10 cellular contexts compared by ENCODE assay signal in genomic region chr4:1191621-1192020, GRCh38. TPM values are rescaled to one million over a fixed set of nuclear protein-coding genes. Genes with fewer than 3 reads are reported as not detected.
DNase-seq lines count a peak whose midpoint lies in the region; FAIRE-seq and TF ChIP-seq lines count a peak whose summit lies in the region.
"Had no signal": no experiment of that assay in that cellular context is flagged by ENCODE, and none has a peak within 500 bp of the region (broad histone marks: within the 10 kb centered on the region; RNA-seq: fewer than 3 reads in every experiment).

No MANE protein-coding gene starts in this region.

- H3K27ac ChIP-seq in brain microvascular endothelial cell: peak overlapping the region; percentile 60
- H3K27ac ChIP-seq in liver (ENCODE audit: low read depth in 1 of 2, low read length in 2 of 2): peak overlapping the region; percentile 86 to 93
- H3K27ac ChIP-seq in small intestine (ENCODE audit: low read depth in 1 of 2, low read length in 1 of 2): peak overlapping the region in 1 of 2 donors; percentile 87

- WGBS in liver: 79% methylated on average over 5 of the region's 5 CpGs
- 39 to 72% (median 70%) methylated on average over 5 of the region's 5 CpGs for WGBS in small intestine, 3 donors

- no peaks in the 10 kb centered on the region for H3K9me3 Mint-ChIP-seq in HFFc6
- no peaks in the 10 kb centered on the region for H3K9me3 Mint-ChIP-seq in activated T-helper 1 cell treated with anti-CD3 and anti-CD28 coated beads, Interleukin-12 subunit alpha, Interleukin-12 subunit beta, Interleukin-2, Interleukin-4 antibody, amounts not matched to agents 30 ng/mL and 10 ng/mL and 1 ng/mL, durations not matched to agents 14 hours and 24 hours and 36 hours
- no peaks in the 10 kb centered on the region for H3K9me3 Mint-ChIP-seq in activated naive CD4-positive, alpha-beta T cell treated with anti-CD3 and anti-CD28 coated beads for 36 hours

- H3K27me3 ChIP-seq in brain microvascular endothelial cell (replicated peaks) (no peaks in the 10 kb centered on the region), liver (ENCODE audit: control insufficient read depth in 4 of 4, insufficient read depth in 4 of 4, low read length in 3 of 4) (no peaks in the 10 kb centered on the region), small intestine (ENCODE audit: control insufficient read depth in 2 of 2, insufficient read depth in 2 of 2, low read length in 2 of 2) (no peaks in the 10 kb centered on the region)

- CTCF ChIA-PET in activated naive CD4-positive, alpha-beta T cell treated with anti-CD3 and anti-CD28 coated beads for 36 hours (lab: Charles Lee): no interaction called here

- no peak for DNase-seq in HFFc6
- DNase-seq in brain microvascular endothelial cell: no peak
- DNase-seq in stimulated activated CD8-positive, alpha-beta memory T cell treated with anti-CD3 and anti-CD28 coated beads, Interleukin-4, amount 100 ng/mL, for 48 hours: peak; percentile 20
- DNase-seq in KBM-7: no peak
- no peak for DNase-seq in activated T-helper 1 cell treated with anti-CD3 and anti-CD28 coated beads, Interleukin-12 subunit alpha, Interleukin-12 subunit beta, Interleukin-2, Interleukin-4 antibody, amounts not matched to agents 30 ng/mL and 10 ng/mL and 1 ng/mL, durations not matched to agents 14 hours and 24 hours and 36 hours (ENCODE audit: low spot score)
- no peak for DNase-seq in small intestine
- no peak for DNase-seq in activated naive CD4-positive, alpha-beta T cell treated with anti-CD3 and anti-CD28 coated beads for 36 hours
- DNase-seq: activated CD8-positive, alpha-beta T cell treated with anti-CD3 and anti-CD28 coated beads, Interleukin-2, amount 10 ng/mL, durations not matched to agents 7 days and 5 days; SHP77 had no signal

- peaks cover 49% of the 10 kb centered on the region for H3K4me1 Mint-ChIP-seq in HFFc6 (ENCODE audit: low read depth)
- H3K4me1 Mint-ChIP-seq in activated T-helper 1 cell treated with anti-CD3 and anti-CD28 coated beads, Interleukin-12 subunit alpha, Interleukin-12 subunit beta, Interleukin-2, Interleukin-4 antibody, amounts not matched to agents 30 ng/mL and 10 ng/mL and 1 ng/mL, durations not matched to agents 14 hours and 24 hours and 36 hours (ENCODE audit: low read depth): peaks cover 9% of the 10 kb centered on the region
- H3K4me1 Mint-ChIP-seq in activated naive CD4-positive, alpha-beta T cell treated with anti-CD3 and anti-CD28 coated beads for 36 hours (ENCODE audit: low read depth): peaks cover 7% of the 10 kb centered on the region

- TF ChIP-seq CTCF in HFFc6 (IDR thresholded peaks at IDR 0.05) (no peak), brain microvascular endothelial cell (IDR thresholded peaks at IDR 0.05; ENCODE audit: low read depth, low read length, missing control alignments) (no peak), liver (IDR thresholded peaks at IDR 0.05; ENCODE audit: low read depth, low read length, missing input control) (no peak)

- FAIRE-seq in small intestine (lab: Jason Lieb, UNC): no peak

- in situ Hi-C loops in brain microvascular endothelial cell (cut with HindIII; ENCODE audit: low pct_ligation_motif_present, low sequenced_read_pairs): loop anchor here (5.0 kb wide), 1 partner anchor 41 kb away; no protein-coding TSS in a partner anchor
- in situ Hi-C loops in KBM-7 (cut with MboI; ENCODE audit: low pct_unique_long_range_greater_than_20kb, low sequenced_read_pairs): no loop called here

- H3K27ac Mint-ChIP-seq in HFFc6: peak overlapping the region; percentile 95
- no peak overlapping the region for H3K27ac Mint-ChIP-seq in activated T-helper 1 cell treated with anti-CD3 and anti-CD28 coated beads, Interleukin-12 subunit alpha, Interleukin-12 subunit beta, Interleukin-2, Interleukin-4 antibody, amounts not matched to agents 30 ng/mL and 10 ng/mL and 1 ng/mL, durations not matched to agents 14 hours and 24 hours and 36 hours
- no peak overlapping the region for H3K27ac Mint-ChIP-seq in activated naive CD4-positive, alpha-beta T cell treated with anti-CD3 and anti-CD28 coated beads for 36 hours
- H3K27ac Mint-ChIP-seq: activated CD8-positive, alpha-beta T cell treated with anti-CD3 and anti-CD28 coated beads, Interleukin-2, amount 10 ng/mL, durations not matched to agents 7 days and 5 days had no signal

- H3K4me3 ChIP-seq in brain microvascular endothelial cell (ENCODE audit: low read depth, low read length): no peak overlapping the region
- no peak overlapping the region for H3K4me3 ChIP-seq in liver (ENCODE audit: low read depth in 1 of 3, low read length in 3 of 3)
- H3K4me3 ChIP-seq in small intestine (ENCODE audit: low read depth in 1 of 2, low read length in 2 of 2): no peak overlapping the region

- H3K4me1 ChIP-seq in liver (ENCODE audit: control insufficient read depth in 4 of 4, insufficient read depth in 4 of 4, low read length in 3 of 4): peaks cover 11 to 24% (median 16%) of the 10 kb centered on the region in 4 donors
- peaks cover 0 to 6% of the 10 kb centered on the region in 2 donors for H3K4me1 ChIP-seq in small intestine (ENCODE audit: control insufficient read depth in 2 of 2, insufficient read depth in 1 of 2, low read depth in 1 of 2, low read length in 1 of 2)

- intact Hi-C loops in activated T-helper 1 cell treated with anti-CD3 and anti-CD28 coated beads, Interleukin-12 subunit alpha, Interleukin-12 subunit beta, Interleukin-2, Interleukin-4 antibody, amounts not matched to agents 30 ng/mL and 10 ng/mL and 1 ng/mL, durations not matched to agents 14 hours and 24 hours and 36 hours (cut with micrococcal nuclease): no loop called here
- intact Hi-C loops in activated naive CD4-positive, alpha-beta T cell treated with anti-CD3 and anti-CD28 coated beads for 36 hours (cut with micrococcal nuclease): no loop called here

- peaks cover 1% of the 10 kb centered on the region; the same call in 1 of the 2 replicates for H3K27me3 Mint-ChIP-seq in HFFc6 (ENCODE audit: insufficient read depth)
- no peaks in the 10 kb centered on the region for H3K27me3 Mint-ChIP-seq in activated T-helper 1 cell treated with anti-CD3 and anti-CD28 coated beads, Interleukin-12 subunit alpha, Interleukin-12 subunit beta, Interleukin-2, Interleukin-4 antibody, amounts not matched to agents 30 ng/mL and 10 ng/mL and 1 ng/mL, durations not matched to agents 14 hours and 24 hours and 36 hours (ENCODE audit: insufficient read depth)
- no peaks in the 10 kb centered on the region for H3K27me3 Mint-ChIP-seq in activated naive CD4-positive, alpha-beta T cell treated with anti-CD3 and anti-CD28 coated beads for 36 hours (ENCODE audit: low read depth)

- H3K4me3 Mint-ChIP-seq in HFFc6: no peak overlapping the region
- no peak overlapping the region for H3K4me3 Mint-ChIP-seq in activated T-helper 1 cell treated with anti-CD3 and anti-CD28 coated beads, Interleukin-12 subunit alpha, Interleukin-12 subunit beta, Interleukin-2, Interleukin-4 antibody, amounts not matched to agents 30 ng/mL and 10 ng/mL and 1 ng/mL, durations not matched to agents 14 hours and 24 hours and 36 hours
- H3K4me3 Mint-ChIP-seq in activated naive CD4-positive, alpha-beta T cell treated with anti-CD3 and anti-CD28 coated beads for 36 hours: no peak overlapping the region
- H3K4me3 Mint-ChIP-seq: activated CD8-positive, alpha-beta T cell treated with anti-CD3 and anti-CD28 coated beads, Interleukin-2, amount 10 ng/mL, durations not matched to agents 7 days and 5 days had no signal

- H3K36me3 ChIP-seq in brain microvascular endothelial cell (replicated peaks) (no peaks in the 10 kb centered on the region), liver (ENCODE audit: control insufficient read depth in 4 of 4, insufficient read depth in 3 of 4, low read depth in 1 of 4, low read length in 3 of 4) (no peaks in the 10 kb centered on the region), small intestine (ENCODE audit: control insufficient read depth in 2 of 2, insufficient read depth in 2 of 2, low read length in 2 of 2) (no peaks in the 10 kb centered on the region)

- no peaks in the 10 kb centered on the region for H3K9me3 ChIP-seq in liver (ENCODE audit: control insufficient read depth in 4 of 4, low read length in 3 of 4)
- no peaks in the 10 kb centered on the region for H3K9me3 ChIP-seq in small intestine (ENCODE audit: control insufficient read depth, low read depth)

- H3K36me3 Mint-ChIP-seq in HFFc6 (ENCODE audit: low read depth): no peaks in the 10 kb centered on the region; the same call in 1 of the 2 replicates
- H3K36me3 Mint-ChIP-seq in activated T-helper 1 cell treated with anti-CD3 and anti-CD28 coated beads, Interleukin-12 subunit alpha, Interleukin-12 subunit beta, Interleukin-2, Interleukin-4 antibody, amounts not matched to agents 30 ng/mL and 10 ng/mL and 1 ng/mL, durations not matched to agents 14 hours and 24 hours and 36 hours (ENCODE audit: low read depth): peaks cover 4% of the 10 kb centered on the region
- no peaks in the 10 kb centered on the region for H3K36me3 Mint-ChIP-seq in activated naive CD4-positive, alpha-beta T cell treated with anti-CD3 and anti-CD28 coated beads for 36 hours (ENCODE audit: low read depth)

- no peak overlapping the region for H3K9ac ChIP-seq in liver (ENCODE audit: low read depth in 1 of 2, low read length in 2 of 2)

- no peak for TF ChIP-seq RAD21 in liver (IDR thresholded peaks at IDR 0.05)

TF ChIP-seq in liver, 16 proteins besides CTCF, POLR2A, EP300 and RAD21 (continues in another document):
- TF ChIP-seq JUND (IDR thresholded peaks at IDR 0.05) (no peak), HNF4G (IDR thresholded peaks at IDR 0.05) (no peak), GABPA (IDR thresholded peaks at IDR 0.05 in 1 of 2, conservative IDR thresholded peaks at IDR 0.05 in 1 of 2) (no peak), HNF4A (conservative IDR thresholded peaks at IDR 0.05) (no peak), YY1 (IDR thresholded peaks at IDR 0.05) (no peak)

RNA-seq across cellular contexts. Expression of gene SPON2, which starts 19.2 kb away (rescaled TPM):
- 10 to 100 TPM; 12.0 to 53.5 (median 48.2) TPM for total RNA-seq in HFFc6 (2021; fragmentation: NEBNext Ultra II Directional; extraction: Animal tissue kit (Norgen Biotek cat#: 25700))
- 10 to 100 TPM; 35.7 to 80.3 TPM for total RNA-seq in liver
- polyA plus RNA-seq in liver (10 to 100 TPM; 64.5 to 80.2 TPM), small intestine (10 to 100 TPM; 12.7 to 61.0 (median 34.3) TPM)
- 12.1 and 16.3 TPM in 2 replicates for total RNA-seq in activated T-helper 1 cell treated with anti-CD3 and anti-CD28 coated beads, Interleukin-12 subunit alpha, Interleukin-12 subunit beta, Interleukin-2, Interleukin-4 antibody, amounts not matched to agents 30 ng/mL and 10 ng/mL and 1 ng/mL, durations not matched to agents 14 hours and 24 hours and 36 hours
- total RNA-seq in activated naive CD4-positive, alpha-beta T cell treated with anti-CD3 and anti-CD28 coated beads for 36 hours: 1 to 10 TPM; 4.8 to 5.5 TPM

RNA-seq across cellular contexts. Expression of gene CTBP1, which starts 57.3 kb away (rescaled TPM):
- total RNA-seq in HFFc6 (2021; fragmentation: NEBNext Ultra II Directional; extraction: Animal tissue kit (Norgen Biotek cat#: 25700)): 100 to 1,000 TPM; 109 to 126 (median 114) TPM
- total RNA-seq in liver: 100 to 1,000 TPM in 1 of 2 donors, 10 to 100 TPM in 1; 88.7 to 156 TPM
- polyA plus RNA-seq in liver (10 to 100 TPM; 27.5 to 70.4 TPM), small intestine (100 to 1,000 TPM in 2 of 3 donors, 10 to 100 TPM in 1; 88.6 to 144 (median 128) TPM)
- total RNA-seq in activated T-helper 1 cell treated with anti-CD3 and anti-CD28 coated beads, Interleukin-12 subunit alpha, Interleukin-12 subunit beta, Interleukin-2, Interleukin-4 antibody, amounts not matched to agents 30 ng/mL and 10 ng/mL and 1 ng/mL, durations not matched to agents 14 hours and 24 hours and 36 hours: 203 and 206 TPM in 2 replicates
- total RNA-seq in activated naive CD4-positive, alpha-beta T cell treated with anti-CD3 and anti-CD28 coated beads for 36 hours: 100 to 1,000 TPM; 136 to 140 TPM
